ENCODE assay signal across 8 cellular contexts in genomic region chr19:45469132-45469834, GRCh38. TPM values are rescaled to one million over a fixed set of nuclear protein-coding genes. Genes with fewer than 3 reads are reported as not detected.
DNase-seq lines count a peak whose midpoint lies in the region; ATAC-seq and TF ChIP-seq lines count a peak whose summit lies in the region.

No MANE protein-coding gene starts in this region.

- ATAC-seq in GM19043 (IDR thresholded peaks at IDR 0.05; ENCODE audit: low read depth, unreplicated experiment) (peak; percentile 60), HG03354 (IDR thresholded peaks at IDR 0.05; ENCODE audit: poor library complexity, severe bottlenecking, unreplicated experiment) (peak; percentile 51)

- DNase-seq in AG09309 (ENCODE audit: low read depth): peak; percentile 78
- peak; percentile 87 for DNase-seq in NCI-H446 treated with DMSO at 0.1 percent for 48 hours (lab: John Stamatoyannopoulos, UW)
- DNase-seq in activated CD4-positive, alpha-beta T cell treated with anti-CD3 and anti-CD28 coated beads for 1 hour: peak; percentile 85
- peak; percentile 98 for DNase-seq in cerebellum (ENCODE audit: low spot score)
- peak; percentile 96 for DNase-seq in kidney tubule cell (ENCODE audit: low spot score)
- peak; percentile 82 to 83 for DNase-seq in stimulated activated CD4-positive, alpha-beta T cell treated with anti-CD3 and anti-CD28 coated beads, Interleukin-1b, Interleukin-23, amount 100 ng/mL, for 1 hour (ENCODE audit: low read depth in 2 of 2)

- peak; percentile 1 for TF ChIP-seq CTCF in AG09309 (IDR thresholded peaks at IDR 0.05; ENCODE audit: control insufficient read depth, insufficient read depth, low read depth, low read length, missing control alignments)

- H3K4me3 ChIP-seq in AG09309 (ENCODE audit: control insufficient read depth, low read depth, low read length): peak overlapping the region; percentile 78

RNA-seq across cellular contexts. Expression of gene FOSB, which starts 1.5 kb away (rescaled TPM):
- 2.5 TPM for total RNA-seq in cerebellum

RNA-seq across cellular contexts. Expression of gene RTN2, which starts 27.6 kb away (rescaled TPM):
- total RNA-seq in cerebellum: 36.0 TPM

RNA-seq across cellular contexts. Expression of gene PPM1N, which starts 29.0 kb away (rescaled TPM):
- not detected for total RNA-seq in cerebellum

RNA-seq across cellular contexts. Expression of gene VASP, which starts 38.0 kb away (rescaled TPM):
- 11.2 TPM for total RNA-seq in cerebellum

RNA-seq across cellular contexts. Expression of gene ERCC1, which starts 45.6 kb away (rescaled TPM):
- total RNA-seq in cerebellum: 36.9 TPM

Comparison
In these comparisons a context has a peak if more than half of its experiments do, and no peak if none do; other contexts are left out.
1. Peak in every context shown above with its lines: DNase-seq, ATAC-seq and H3K4me3 ChIP-seq.